24 cellular contexts compared by ENCODE assay signal in genomic region chr9:87549774-87550173, GRCh38. TPM values are rescaled to one million over a fixed set of nuclear protein-coding genes. Genes with fewer than 3 reads are reported as not detected.
DNase-seq lines count a peak whose midpoint lies in the region; ATAC-seq, FAIRE-seq and TF ChIP-seq lines count a peak whose summit lies in the region.
"Had no signal": no experiment of that assay in that cellular context is flagged by ENCODE, and none has a peak within 500 bp of the region (broad histone marks: within the 10 kb centered on the region; RNA-seq: fewer than 3 reads in every experiment).

No MANE protein-coding gene starts in this region.

- H3K27ac ChIP-seq in OCI-LY7 (ENCODE audit: low read depth, low read length, poor library complexity, severe bottlenecking): peak overlapping the region; percentile 80
- H3K27ac ChIP-seq: SJCRH30 had no signal

- no peaks in the 10 kb centered on the region for H4K20me1 ChIP-seq in OCI-LY7 (ENCODE audit: insufficient read depth, low read length)

- H3K9me2 ChIP-seq in OCI-LY7 (ENCODE audit: insufficient read depth, low read length): no peaks in the 10 kb centered on the region

- H3K36me3 Mint-ChIP-seq in nephron (ENCODE audit: low read depth): peaks cover 12% of the 10 kb centered on the region

- H3K4me1 Mint-ChIP-seq in nephron: peaks cover 18% of the 10 kb centered on the region
- H3K4me1 Mint-ChIP-seq: IgD-negative memory B cell had no signal

- H3K36me3 ChIP-seq in OCI-LY7 (ENCODE audit: insufficient read depth, low read length): no peaks in the 10 kb centered on the region
- H3K36me3 ChIP-seq: Peyer's patch had no signal

- DNase-seq in GM12892 (ENCODE audit: insufficient read length) (no peak), OCI-LY7 (ENCODE audit: low spot score) (peak; percentile 83), NCI-H2081 treated with DMSO at 0.1 percent for 48 hours (lab: John Stamatoyannopoulos, UW) (no peak)
- no peak for DNase-seq in activated effector memory CD4-positive, alpha-beta T cell treated with Interleukin-2 at 50 U/mL for 16 hours
- DNase-seq: ACHN; C1 segment of cervical spinal cord; DMS53; GDM1; Karpas-422; MV-4-11; NCI-H1105 treated with DMSO at 0.1 percent for 48 hours; NCI-H2029 treated with DMSO at 0.1 percent for 48 hours; NCI-H2171; NCI-H345; NCI-H524; NCI-H774; NK-92 treated with Interleukin-12 subunit alpha and Interleukin-12 subunit beta, amount 100 ng/mL, for 24 hours; Peyer's patch; SJCRH30 had no signal

- peaks cover 61% of the 10 kb centered on the region for H3K4me1 ChIP-seq in OCI-LY7 (ENCODE audit: insufficient read depth, low read length, poor library complexity, severe bottlenecking)
- H3K4me1 ChIP-seq: SJCRH30 had no signal

- no peaks in the 10 kb centered on the region for H3K27me3 Mint-ChIP-seq in nephron (ENCODE audit: low read depth)
- H3K27me3 Mint-ChIP-seq: IgD-negative memory B cell had no signal

- no TSS peak for BruUV-seq in OCI-LY7 (replicated peaks; lab: Mats Ljungman, UMichigan)

- FAIRE-seq in GM12892 (lab: Jason Lieb, UNC): peak; percentile 53
- FAIRE-seq: D721Med had no signal

- TF ChIP-seq CTCF in OCI-LY7 (conservative IDR thresholded peaks at IDR 0.05; ENCODE audit: low read length) (no peak), nephron (IDR thresholded peaks at IDR 0.05; ENCODE audit: unreplicated experiment in 3 of 3) (no peak)

- no peaks in the 10 kb centered on the region for H3K79me2 ChIP-seq in OCI-LY7 (ENCODE audit: insufficient read depth, low read depth, low read length)

- CTCF ChIA-PET in OCI-LY7 (lab: Charles Lee; ENCODE audit: unreplicated experiment): no interaction called here

- peak overlapping the region; percentile 36 for H3K4me3 ChIP-seq in OCI-LY7 (ENCODE audit: low read depth, low read length, poor library complexity, severe bottlenecking)
- H3K4me3 ChIP-seq: Peyer's patch, SJCRH30 had no signal

- no peak overlapping the region for H2AFZ ChIP-seq in OCI-LY7 (ENCODE audit: low read length)

- peak overlapping the region in 2 of 3 experiments; percentile 14 to 51 for H3K27ac Mint-ChIP-seq in nephron
- H3K27ac Mint-ChIP-seq: IgD-negative memory B cell had no signal

- no peak overlapping the region for H3K4me3 Mint-ChIP-seq in nephron
- H3K4me3 Mint-ChIP-seq: IgD-negative memory B cell had no signal

- POLR2A ChIA-PET in OCI-LY7 (lab: Charles Lee): interaction anchor here (1.0 to 3.3 kb wide), 4 partner anchors 8 to 53 kb away, joined by 3 to 15 read pairs (median 6); no protein-coding TSS in a partner anchor

- TF ChIP-seq POLR2A in GM12892 (IDR thresholded peaks at IDR 0.05; ENCODE audit: low read depth, low read length): no peak

- H3K9me3 Mint-ChIP-seq in nephron: no peaks in the 10 kb centered on the region

- intact Hi-C loops in OCI-LY7 (cut with micrococcal nuclease; ENCODE audit: unreplicated experiment): loop anchor here (5.0 kb wide), 1 partner anchor 67 kb away; no protein-coding TSS in a partner anchor

- H3K9me3 ChIP-seq in OCI-LY7 (ENCODE audit: low read length): no peaks in the 10 kb centered on the region
- H3K9me3 ChIP-seq: Peyer's patch, SJCRH30 had no signal

- H3K4me2 ChIP-seq in OCI-LY7 (ENCODE audit: low read length): peak overlapping the region; percentile 62

- ATAC-seq in GM19324 (IDR thresholded peaks at IDR 0.05; ENCODE audit: low FRiP score, unreplicated experiment) (no peak), GM19395 (IDR thresholded peaks at IDR 0.05; ENCODE audit: unreplicated experiment) (no peak)

RNA-seq across cellular contexts. Expression of gene DAPK1, which starts 52.1 kb away (rescaled TPM):
- polyA plus RNA-seq in GM12892 (2012; ENCODE audit: missing spikeins): 26.7 TPM
- total RNA-seq in OCI-LY7 (2014; rRNA removed; shearing (Covaris generic)): 0.18 and 0.25 TPM in 2 replicates
- total RNA-seq in OCI-LY7 (2022): 2.8 and 3.5 TPM in 2 replicates
